In genomic region chr19:6656390-6656789, GRCh38 we compare ENCODE assay signal across 11 cellular contexts. TPM values are rescaled to one million over a fixed set of nuclear protein-coding genes. Genes with fewer than 3 reads are reported as not detected.
DNase-seq lines count a peak whose midpoint lies in the region; ATAC-seq, FAIRE-seq and TF ChIP-seq lines count a peak whose summit lies in the region.
"Not testable (repeated sequence)": the region's sequence is repeated elsewhere in the genome, so short reads cannot be mapped to it uniquely, and the experiment has no call there.
"Had no signal": no experiment of that assay in that cellular context is flagged by ENCODE, and none has a peak within 500 bp of the region (broad histone marks: within the 10 kb centered on the region; RNA-seq: fewer than 3 reads in every experiment).

No MANE protein-coding gene starts in this region.

- peak; percentile 51 for FAIRE-seq in GM12891 (lab: Jason Lieb, UNC)
- peak; percentile 91 for FAIRE-seq in GM19239 (lab: Jason Lieb, UNC)
- FAIRE-seq in K562 (lab: Jason Lieb, UNC) = not testable (repeated sequence)

- TF ChIP-seq RAD21 in K562 (CRISPR knock-in tag; conservative IDR thresholded peaks at IDR 0.05 in 1 of 2, IDR thresholded peaks at IDR 0.05 in 1 of 2) = not testable (repeated sequence)

- peaks cover 37 to 59% (median 45%) of the 10 kb centered on the region in 4 donors for H3K4me1 Mint-ChIP-seq in CD4-positive, alpha-beta memory T cell
- H3K4me1 Mint-ChIP-seq in activated CD4-positive, alpha-beta memory T cell treated with anti-CD3 and anti-CD28 coated beads, Interleukin-2, amount 10 ng/mL, durations not matched to agents 7 days and 5 days = peaks cover 55% of the 10 kb centered on the region
- peaks cover 52% of the 10 kb centered on the region for H3K4me1 Mint-ChIP-seq in activated CD8-positive, alpha-beta memory T cell treated with anti-CD3 and anti-CD28 coated beads, Interleukin-2, amount 10 ng/mL, durations not matched to agents 7 days and 5 days
- H3K4me1 Mint-ChIP-seq in immature natural killer cell = peaks cover 52 to 58% of the 10 kb centered on the region in 2 donors
- H3K4me1 Mint-ChIP-seq in natural killer cell treated with Interleukin-12 subunit alpha and Interleukin-12 subunit beta and Interleukin-15 and Interleukin-18, amount 100 ng/mL, for 72 hours (ENCODE audit: low read depth in 2 of 2) = peaks cover 47 to 56% of the 10 kb centered on the region in 2 donors

- H3K4me3 Mint-ChIP-seq in CD4-positive, alpha-beta memory T cell; activated CD4-positive, alpha-beta memory T cell treated with anti-CD3 and anti-CD28 coated beads, Interleukin-2, amount 10 ng/mL, durations not matched to agents 7 days and 5 days; activated CD8-positive, alpha-beta memory T cell treated with anti-CD3 and anti-CD28 coated beads, Interleukin-2, amount 10 ng/mL, durations not matched to agents 7 days and 5 days; natural killer cell treated with Interleukin-12 subunit alpha and Interleukin-12 subunit beta and Interleukin-15 and Interleukin-18, amount 100 ng/mL, for 72 hours: not testable (repeated sequence)
- peak overlapping the region in 2 of 5 donors; percentile 10 to 30 for H3K4me3 Mint-ChIP-seq in immature natural killer cell

- not testable (repeated sequence) for H3K9ac ChIP-seq in K562 (ENCODE audit: insufficient read depth in 1 of 2, low read depth in 2 of 2, low read length in 2 of 2)

- CTCF ChIA-PET in CD4-positive, alpha-beta memory T cell (lab: Charles Lee; ENCODE audit: partially characterized antibody) = interaction anchor here (0.7 to 2.5 kb wide), 7 partner anchors 13 to 208 kb away, joined by 3 to 8 read pairs (median 4); partner anchors contain the start of gene GPR108
- CTCF ChIA-PET in activated CD4-positive, alpha-beta memory T cell treated with anti-CD3 and anti-CD28 coated beads, Interleukin-2, amount 10 ng/mL, durations not matched to agents 7 days and 5 days (lab: Charles Lee) = interaction anchor here (1.4 to 2.1 kb wide), 4 partner anchors 11 to 140 kb away, joined by 3 to 6 read pairs (median 4); partner anchors contain the start of gene TNFSF14
- CTCF ChIA-PET in activated CD8-positive, alpha-beta memory T cell treated with anti-CD3 and anti-CD28 coated beads, Interleukin-2, amount 10 ng/mL, durations not matched to agents 7 days and 5 days (lab: Charles Lee) = interaction anchor here (1.0 to 5.6 kb wide), 4 partner anchors 16 to 206 kb away, joined by 3 to 56 read pairs (median 25); no protein-coding TSS in a partner anchor
- CTCF ChIA-PET in K562 (lab: Yijun Ruan, JAX; ENCODE audit: low intra/inter-chr PET ratio) = not testable (repeated sequence)

- not testable (repeated sequence) for TF ChIP-seq EP300 in K562 (IDR thresholded peaks at IDR 0.05; ENCODE audit: low read length)

- not testable (repeated sequence) for H3K4me2 ChIP-seq in K562 (ENCODE audit: insufficient read depth, low read length)

- intact Hi-C loops in CD4-positive, alpha-beta memory T cell (cut with micrococcal nuclease); K562 (cut with micrococcal nuclease): not testable (repeated sequence)

- not testable (repeated sequence) for H3K9me3 Mint-ChIP-seq in CD4-positive, alpha-beta memory T cell; activated CD4-positive, alpha-beta memory T cell treated with anti-CD3 and anti-CD28 coated beads, Interleukin-2, amount 10 ng/mL, durations not matched to agents 7 days and 5 days; activated CD8-positive, alpha-beta memory T cell treated with anti-CD3 and anti-CD28 coated beads, Interleukin-2, amount 10 ng/mL, durations not matched to agents 7 days and 5 days (ENCODE audit: low read depth); immature natural killer cell; natural killer cell treated with Interleukin-12 subunit alpha and Interleukin-12 subunit beta and Interleukin-15 and Interleukin-18, amount 100 ng/mL, for 72 hours

- 32% methylated on average over 6 of the region's 9 CpGs for WGBS in K562 (ENCODE audit: insufficient coverage, low coverage, missing lambda C conversion rate)

- TF ChIP-seq POLR2A in GM12891 (IDR thresholded peaks at IDR 0.05; ENCODE audit: low read depth, low read length); K562 (conservative IDR thresholded peaks at IDR 0.05): not testable (repeated sequence)

- peaks cover 54% of the 10 kb centered on the region for H3K4me1 ChIP-seq in CD4-positive, alpha-beta memory T cell (ENCODE audit: insufficient read depth, low read length)
- peaks cover 19 to 22% of the 10 kb centered on the region in 2 experiments; a peak in 4 of 5 replicates for H3K4me1 ChIP-seq in K562 (replicated peaks in 1 of 2; ENCODE audit: control insufficient read depth in 2 of 2, insufficient read depth in 2 of 2, low read length in 2 of 2)

- H3K36me3 ChIP-seq in CD4-positive, alpha-beta memory T cell (ENCODE audit: insufficient read depth, low read length); K562 (ENCODE audit: control insufficient read depth, insufficient read depth, low read length): not testable (repeated sequence)

- POLR2A ChIA-PET in CD4-positive, alpha-beta memory T cell (lab: Charles Lee; ENCODE audit: partially characterized antibody) = interaction anchor here (0.6 to 3.3 kb wide), 3 partner anchors 13 to 74 kb away, joined by 3 to 14 read pairs (median 4); no protein-coding TSS in a partner anchor
- POLR2A ChIA-PET in activated CD4-positive, alpha-beta memory T cell treated with anti-CD3 and anti-CD28 coated beads, Interleukin-2, amount 10 ng/mL, durations not matched to agents 7 days and 5 days (lab: Charles Lee) = interaction anchor here (1.4 to 4.1 kb wide), 3 partner anchors 13 to 413 kb away, joined by 4 to 66 read pairs (median 7); partner anchors contain the start of genes TNFSF14 and ZNF557
- POLR2A ChIA-PET in K562 (lab: Yijun Ruan, JAX) = interaction anchor here (0.7 kb wide), 1 partner anchor 9 kb away, joined by 3 read pairs; no protein-coding TSS in a partner anchor

- TF ChIP-seq CTCF in K562 (IDR thresholded peaks at IDR 0.05 in 2 of 3, conservative IDR thresholded peaks at IDR 0.05 in 1 of 3; ENCODE audit: insufficient read depth in 2 of 3, low read depth in 1 of 3, low read length in 3 of 3) = not testable (repeated sequence)

- not testable (repeated sequence) for H2AFZ ChIP-seq in K562 (ENCODE audit: low read depth, low read length)

- not testable (repeated sequence) for H3K27ac ChIP-seq in CD4-positive, alpha-beta memory T cell (ENCODE audit: low read depth, low read length); K562 (ENCODE audit: extremely low read depth, low read depth, low read length)

- H3K27ac Mint-ChIP-seq in CD4-positive, alpha-beta memory T cell = peak overlapping the region in 4 of 7 donors; percentile 18 to 61 (median 28)
- H3K27ac Mint-ChIP-seq in activated CD4-positive, alpha-beta memory T cell treated with anti-CD3 and anti-CD28 coated beads, Interleukin-2, amount 10 ng/mL, durations not matched to agents 7 days and 5 days = peak overlapping the region; percentile 32
- H3K27ac Mint-ChIP-seq in activated CD8-positive, alpha-beta memory T cell treated with anti-CD3 and anti-CD28 coated beads, Interleukin-2, amount 10 ng/mL, durations not matched to agents 7 days and 5 days = peak overlapping the region; percentile 59
- peak overlapping the region in 4 of 6 donors; percentile 0 to 60 (median 47) for H3K27ac Mint-ChIP-seq in immature natural killer cell
- peak overlapping the region; percentile 33 to 51 for H3K27ac Mint-ChIP-seq in natural killer cell treated with Interleukin-12 subunit alpha and Interleukin-12 subunit beta and Interleukin-15 and Interleukin-18, amount 100 ng/mL, for 72 hours

- not testable (repeated sequence) for H3K9me1 ChIP-seq in K562 (ENCODE audit: control insufficient read depth, insufficient read depth, low read length)

- not testable (repeated sequence) for DNase-seq in CD4-positive, alpha-beta memory T cell; GM12891 (ENCODE audit: insufficient read length, low spot score); GM19239 (ENCODE audit: insufficient read length, low spot score); activated CD4-positive, alpha-beta memory T cell treated with anti-CD3 and anti-CD28 coated beads, Interleukin-2, amount 10 ng/mL, durations not matched to agents 7 days and 5 days; activated CD8-positive, alpha-beta memory T cell treated with anti-CD3 and anti-CD28 coated beads, Interleukin-2, amount 10 ng/mL, durations not matched to agents 7 days and 5 days; K562 (ENCODE audit: extremely low read depth in 1 of 4, low spot score in 3 of 4); immature natural killer cell; natural killer cell treated with Interleukin-12 subunit alpha and Interleukin-12 subunit beta and Interleukin-15 and Interleukin-18, amount 100 ng/mL, for 72 hours (ENCODE audit: low spot score)

- ATAC-seq in activated CD8-positive, alpha-beta memory T cell treated with anti-CD3 and anti-CD28 coated beads, Interleukin-2, amount 10 ng/mL, durations not matched to agents 7 days and 5 days; K562; natural killer cell treated with Interleukin-12 subunit alpha and Interleukin-12 subunit beta and Interleukin-15 and Interleukin-18, amount 100 ng/mL, for 72 hours: not testable (repeated sequence)

- not testable (repeated sequence) for BruUV-seq in K562 (replicated peaks; lab: Mats Ljungman, UMichigan)

- not testable (repeated sequence) for H3K27me3 ChIP-seq in CD4-positive, alpha-beta memory T cell (ENCODE audit: insufficient read depth, low read length)
- H3K27me3 ChIP-seq in K562 (ENCODE audit: control insufficient read depth in 2 of 2, insufficient read depth in 2 of 2, low read length in 2 of 2) = peaks cover 0 to 26% of the 10 kb centered on the region in 2 experiments; a peak in 2 of 5 replicates

- in situ Hi-C loops in K562 (cut with MboI) = not testable (repeated sequence)

- not testable (repeated sequence) for H4K20me1 ChIP-seq in K562 (replicated peaks; ENCODE audit: control insufficient read depth, insufficient read depth, low read length)

- H3K36me3 Mint-ChIP-seq in CD4-positive, alpha-beta memory T cell; immature natural killer cell; natural killer cell treated with Interleukin-12 subunit alpha and Interleukin-12 subunit beta and Interleukin-15 and Interleukin-18, amount 100 ng/mL, for 72 hours: not testable (repeated sequence)
- H3K36me3 Mint-ChIP-seq in activated CD4-positive, alpha-beta memory T cell treated with anti-CD3 and anti-CD28 coated beads, Interleukin-2, amount 10 ng/mL, durations not matched to agents 7 days and 5 days (ENCODE audit: low read depth) = peaks cover 15% of the 10 kb centered on the region
- peaks cover 11% of the 10 kb centered on the region for H3K36me3 Mint-ChIP-seq in activated CD8-positive, alpha-beta memory T cell treated with anti-CD3 and anti-CD28 coated beads, Interleukin-2, amount 10 ng/mL, durations not matched to agents 7 days and 5 days

- H3K79me2 ChIP-seq in K562 (ENCODE audit: control insufficient read depth, insufficient read depth, low read length) = not testable (repeated sequence)

- not testable (repeated sequence) for H3K4me3 ChIP-seq in CD4-positive, alpha-beta memory T cell (ENCODE audit: low read length in 2 of 2); K562

- not testable (repeated sequence) for H3K9me3 ChIP-seq in CD4-positive, alpha-beta memory T cell (ENCODE audit: control insufficient read depth in 1 of 2, low read length in 2 of 2); K562 (replicated peaks; ENCODE audit: control insufficient read depth, insufficient read depth, low read depth, low read length)

- not testable (repeated sequence) for H3K27me3 Mint-ChIP-seq in CD4-positive, alpha-beta memory T cell; activated CD4-positive, alpha-beta memory T cell treated with anti-CD3 and anti-CD28 coated beads, Interleukin-2, amount 10 ng/mL, durations not matched to agents 7 days and 5 days; activated CD8-positive, alpha-beta memory T cell treated with anti-CD3 and anti-CD28 coated beads, Interleukin-2, amount 10 ng/mL, durations not matched to agents 7 days and 5 days; immature natural killer cell (ENCODE audit: low read depth in 3 of 3); natural killer cell treated with Interleukin-12 subunit alpha and Interleukin-12 subunit beta and Interleukin-15 and Interleukin-18, amount 100 ng/mL, for 72 hours

RNA-seq across cellular contexts. Expression of gene TNFSF14, which starts 13.6 kb away (rescaled TPM):
- total RNA-seq in CD4-positive, alpha-beta memory T cell = 10 to 100 TPM; 12.5 to 14.0 TPM
- polyA plus RNA-seq in CD4-positive, alpha-beta memory T cell = 10 to 100 TPM in 1 of 2 donors, 1 to 10 TPM in 1; 3.1 to 18.9 TPM
- 6.6 TPM for polyA plus RNA-seq in GM12891 (2012; ENCODE audit: low read depth, missing spikeins)
- 10 to 100 TPM; 17.3 to 18.4 TPM for total RNA-seq in activated CD4-positive, alpha-beta memory T cell treated with anti-CD3 and anti-CD28 coated beads, Interleukin-2, amount 10 ng/mL, durations not matched to agents 7 days and 5 days
- total RNA-seq in activated CD8-positive, alpha-beta memory T cell treated with anti-CD3 and anti-CD28 coated beads, Interleukin-2, amount 10 ng/mL, durations not matched to agents 7 days and 5 days = 10 to 100 TPM; 31.1 to 55.9 TPM
- 0.26 and 0.42 TPM in 2 replicates for total RNA-seq in K562 (2011; cell fraction: chromatin; rRNA removed; ENCODE audit: low replicate concordance)
- 0.39 and 0.50 TPM in 2 replicates for total RNA-seq in K562 (2011; cell fraction: nucleolus; rRNA removed)
- total RNA-seq in K562 (2011; cell fraction: nucleoplasm; rRNA removed) = 0.15 and 0.76 TPM in 2 replicates
- 0.08 TPM in 1 of 2 replicates, not detected in the other for total RNA-seq in K562 (2014; rRNA removed)
- 0.04 and 0.06 TPM in 2 replicates for total RNA-seq in K562 (2014; rRNA removed; fragmentation: Illumina TruSeq; extraction: Trizol)
- total RNA-seq in K562 (2015; rRNA removed; fragmentation: Illumina TruSeq; extraction: Trizol) = 0.04 and 0.07 TPM in 2 replicates
- 0.20 and 0.42 TPM in 2 replicates for total RNA-seq in K562 (2021)
- 0.32 and 0.38 TPM in 2 replicates for polyA plus RNA-seq in K562 (2011; rRNA removed)
- polyA plus RNA-seq in K562 (2011; cell fraction: cytosol; rRNA removed) = 0.55 and 0.59 TPM in 2 replicates
- polyA plus RNA-seq in K562 (2011; cell fraction: nucleus; rRNA removed) = 0.27 and 0.34 TPM in 2 replicates
- polyA plus RNA-seq in K562 (2012) = 0.20 and 0.26 TPM in 2 replicates
- 0.12 and 0.15 TPM in 2 replicates for polyA plus RNA-seq in K562 (2014; fragmentation: Illumina TruSeq; extraction: Trizol)
- under 1 TPM; 0.01 to 0.04 TPM for polyA plus RNA-seq in K562 (2014; fragmentation: Nextera tagmentation; extraction: Ambion mirVana)
- not detected in 2 replicates for polyA plus RNA-seq in K562 (2014; rRNA removed)
- 0.74 and 0.87 TPM in 2 replicates for polyA minus RNA-seq in K562 (2011; rRNA and poly(A)+ RNA removed)
- 0.29 TPM in 1 of 2 replicates, not detected in the other for polyA minus RNA-seq in K562 (2011; cell fraction: cytosol; rRNA and poly(A)+ RNA removed)
- polyA minus RNA-seq in K562 (2011; cell fraction: nucleus; rRNA and poly(A)+ RNA removed) = 0.11 and 0.13 TPM in 2 replicates
- 10 to 100 TPM in 2 of 3 donors, 1 to 10 TPM in 1; 7.3 to 39.0 (median 11.0) TPM for polyA plus RNA-seq in immature natural killer cell
- 10 to 100 TPM in 1 of 2 donors, 1 to 10 TPM in 1; 4.5 to 11.3 TPM for total RNA-seq in natural killer cell treated with Interleukin-12 subunit alpha and Interleukin-12 subunit beta and Interleukin-15 and Interleukin-18, amount 100 ng/mL, for 72 hours
- total RNA-seq: Daoy, G401, HFFc6 had no signal
